In the genomic region with DNA sequence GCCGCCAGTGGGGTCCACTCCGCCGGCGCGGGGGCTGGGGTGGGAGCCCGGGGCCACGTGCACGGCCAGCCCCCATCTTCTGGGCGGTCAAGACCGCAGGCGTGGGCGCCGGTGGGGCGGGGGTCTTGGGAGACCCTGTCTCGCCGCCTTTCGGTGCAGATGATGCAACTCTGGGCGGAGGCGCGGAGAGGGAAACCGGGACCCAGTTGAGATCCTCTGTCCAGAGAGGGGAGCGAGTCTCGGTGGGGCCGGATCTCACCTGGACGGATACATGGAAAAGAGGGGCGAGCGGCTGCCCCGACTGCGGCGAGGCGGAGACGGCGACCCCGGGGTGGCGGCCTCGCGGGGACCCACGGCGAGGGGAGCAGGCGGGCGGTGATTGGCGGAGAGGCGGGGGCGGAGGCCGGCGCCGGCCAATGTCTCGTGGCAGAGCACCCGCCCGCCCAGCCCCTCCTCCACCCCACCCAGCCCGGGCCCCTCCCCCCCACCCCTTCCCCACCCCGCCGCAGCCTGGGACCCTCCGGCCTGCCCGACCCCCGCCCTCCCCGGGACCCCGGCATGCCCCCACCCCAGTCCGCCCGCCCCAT, we compare ENCODE assay signal across 8 cellular contexts.
DNase-seq lines count a peak whose midpoint lies in the region; ATAC-seq and TF ChIP-seq lines count a peak whose summit lies in the region.
"Not testable (repeated sequence)": the region's sequence is repeated elsewhere in the genome, so short reads cannot be mapped to it uniquely, and the experiment has no call there.

No MANE protein-coding gene starts in this region.

- H3K9ac ChIP-seq in IMR-90 (ENCODE audit: low read depth, low read length) = not testable (repeated sequence)

- not testable (repeated sequence) for H3K27me3 ChIP-seq in IMR-90 (ENCODE audit: control insufficient read depth, insufficient read depth, low read length); body of pancreas; suprapubic skin

- not testable (repeated sequence) for H3K27ac ChIP-seq in IMR-90 (ENCODE audit: insufficient read depth, low read length); body of pancreas; suprapubic skin

- H2BK20ac ChIP-seq in IMR-90 (ENCODE audit: low read depth, low read length) = not testable (repeated sequence)

- not testable (repeated sequence) for TF ChIP-seq EP300 in suprapubic skin (IDR thresholded peaks at IDR 0.05)

- H4K20me1 ChIP-seq in IMR-90 (ENCODE audit: insufficient read depth, low read length) = not testable (repeated sequence)

- TF ChIP-seq RAD21 in IMR-90 (IDR thresholded peaks at IDR 0.05; ENCODE audit: low read length) = not testable (repeated sequence)

- not testable (repeated sequence) for H3K27me3 Mint-ChIP-seq in WTC11 (ENCODE audit: low read depth); activated T-cell treated with anti-CD3 and anti-CD28 coated beads, Interleukin-2, amount 50 U/mL, for 72 hours (ENCODE audit: low read depth); naive B cell

- ATAC-seq in IMR-90 (ENCODE audit: low read depth) (peak; percentile 84), WTC11 (peak; percentile 24), body of pancreas (peak; percentile 70), left cardiac atrium (peak; percentile 75 to 81), left lobe of liver (peak; percentile 70), naive B cell (ENCODE audit: low read depth in 2 of 2) (peak; percentile 32 to 36)
- ATAC-seq in activated T-cell treated with anti-CD3 and anti-CD28 coated beads, Interleukin-2, amount 50 U/mL, for 72 hours (replicated peaks in 1 of 2) = peak; percentile 82 to 86

- not testable (repeated sequence) for H2BK120ac ChIP-seq in IMR-90 (ENCODE audit: low read depth, low read length)

- not testable (repeated sequence) for H3K9me1 ChIP-seq in IMR-90 (ENCODE audit: insufficient read depth, low read length)

- H3K4me1 Mint-ChIP-seq in WTC11; activated T-cell treated with anti-CD3 and anti-CD28 coated beads, Interleukin-2, amount 50 U/mL, for 72 hours (ENCODE audit: low read depth); naive B cell: not testable (repeated sequence)

- intact Hi-C loops in IMR-90 (cut with micrococcal nuclease); body of pancreas (cut with DNase I); left cardiac atrium (cut with DNase I): not testable (repeated sequence)

- POLR2A ChIA-PET in IMR-90 (lab: Charles Lee; ENCODE audit: unreplicated experiment); WTC11 (lab: Charles Lee): not testable (repeated sequence)

- CTCF ChIA-PET in IMR-90 (lab: Yijun Ruan, JAX); WTC11 (lab: Charles Lee): not testable (repeated sequence)

- DNase-seq in IMR-90; WTC11 (ENCODE audit: low spot score); activated T-cell treated with anti-CD3 and anti-CD28 coated beads, Interleukin-2, amount 50 U/mL, for 72 hours; left cardiac atrium; left lobe of liver (ENCODE audit: low spot score); naive B cell; suprapubic skin (ENCODE audit: low spot score in 2 of 2): not testable (repeated sequence)
- DNase-seq in body of pancreas = peak in 1 of 4 donors; percentile 1

- H4K5ac ChIP-seq in IMR-90 (ENCODE audit: low read depth, low read length) = not testable (repeated sequence)

- not testable (repeated sequence) for H2AFZ ChIP-seq in IMR-90 (replicated peaks; ENCODE audit: low read length, poor library complexity)

- H3K79me1 ChIP-seq in IMR-90 (ENCODE audit: low read depth in 1 of 2, low read length in 2 of 2) = not testable (repeated sequence)

- not testable (repeated sequence) for H3K9me3 Mint-ChIP-seq in WTC11; activated T-cell treated with anti-CD3 and anti-CD28 coated beads, Interleukin-2, amount 50 U/mL, for 72 hours; naive B cell

- not testable (repeated sequence) for H2AK5ac ChIP-seq in IMR-90 (ENCODE audit: low read depth, low read length)

- H2BK5ac ChIP-seq in IMR-90 (ENCODE audit: low read depth, low read length, poor library complexity, severe bottlenecking) = not testable (repeated sequence)

- not testable (repeated sequence) for H2AK9ac ChIP-seq in IMR-90 (replicated peaks; ENCODE audit: low read depth, low read length, poor library complexity)

- not testable (repeated sequence) for H3K4me3 Mint-ChIP-seq in WTC11; activated T-cell treated with anti-CD3 and anti-CD28 coated beads, Interleukin-2, amount 50 U/mL, for 72 hours; naive B cell

- not testable (repeated sequence) for BruUV-seq in IMR-90 (replicated peaks; lab: Mats Ljungman, UMichigan)

- not testable (repeated sequence) for H3K4me2 ChIP-seq in IMR-90 (ENCODE audit: low read depth, low read length)

- dilution Hi-C loops in IMR-90 (cut with HindIII; ENCODE audit: low sequenced_read_pairs, unreplicated experiment) = not testable (repeated sequence)

- not testable (repeated sequence) for H3K4me1 ChIP-seq in IMR-90 (ENCODE audit: control insufficient read depth, insufficient read depth, low read length); body of pancreas; suprapubic skin

- not testable (repeated sequence) for H4K8ac ChIP-seq in IMR-90 (ENCODE audit: low read depth in 2 of 2, low read length in 2 of 2)

- not testable (repeated sequence) for H3K18ac ChIP-seq in IMR-90 (ENCODE audit: low read depth, low read length)

- not testable (repeated sequence) for H3K14ac ChIP-seq in IMR-90 (replicated peaks; ENCODE audit: low read depth, low read length)

- no CpG with 5 or more reads among the region's 60 CpGs for WGBS in IMR-90 (ENCODE audit: extremely low coverage in 2 of 2, insufficient read length in 1 of 2), 2 experiments
- no CpG with 5 or more reads among the region's 60 CpGs for WGBS in body of pancreas, 2 donors
- no CpG with 5 or more reads among the region's 60 CpGs for WGBS in suprapubic skin

- H3K23ac ChIP-seq in IMR-90 (ENCODE audit: low read depth, low read length) = not testable (repeated sequence)

- not testable (repeated sequence) for H3K27ac Mint-ChIP-seq in WTC11; activated T-cell treated with anti-CD3 and anti-CD28 coated beads, Interleukin-2, amount 50 U/mL, for 72 hours; naive B cell

- H3K4me3 ChIP-seq in IMR-90 (ENCODE audit: insufficient read depth, low read depth, low read length); body of pancreas: not testable (repeated sequence)
- peak overlapping the region; percentile 14 for H3K4me3 ChIP-seq in suprapubic skin

- not testable (repeated sequence) for H3K4ac ChIP-seq in IMR-90 (ENCODE audit: low read depth, low read length)

- H2BK15ac ChIP-seq in IMR-90 (ENCODE audit: low read depth, low read length) = not testable (repeated sequence)

- H3K56ac ChIP-seq in IMR-90 (ENCODE audit: extremely low read depth, insufficient read depth, low read length) = not testable (repeated sequence)

- in situ Hi-C loops in IMR-90 (cut with MboI; ENCODE audit: low sequenced_read_pairs) = not testable (repeated sequence)

- not testable (repeated sequence) for H4K91ac ChIP-seq in IMR-90 (ENCODE audit: insufficient read depth, low read depth, low read length)

- not testable (repeated sequence) for H3K36me3 Mint-ChIP-seq in WTC11; activated T-cell treated with anti-CD3 and anti-CD28 coated beads, Interleukin-2, amount 50 U/mL, for 72 hours (ENCODE audit: insufficient read depth in 2 of 2); naive B cell

- not testable (repeated sequence) for H3K36me3 ChIP-seq in IMR-90 (ENCODE audit: control insufficient read depth, insufficient read depth, low read length); body of pancreas (replicated peaks in 1 of 2; ENCODE audit: insufficient read depth in 1 of 2, low read depth in 2 of 2); suprapubic skin

- TF ChIP-seq POLR2A in IMR-90 (IDR thresholded peaks at IDR 0.05; ENCODE audit: low read depth, low read length); body of pancreas (IDR thresholded peaks at IDR 0.05); suprapubic skin (IDR thresholded peaks at IDR 0.05): not testable (repeated sequence)

- TF ChIP-seq CTCF in IMR-90 (conservative IDR thresholded peaks at IDR 0.05; ENCODE audit: low read depth, low read length); WTC11 (IDR thresholded peaks at IDR 0.05); body of pancreas (IDR thresholded peaks at IDR 0.05); suprapubic skin (IDR thresholded peaks at IDR 0.05): not testable (repeated sequence)

- H3K9me3 ChIP-seq in IMR-90 (ENCODE audit: control insufficient read depth, insufficient read depth, low read length); body of pancreas; suprapubic skin: not testable (repeated sequence)

Comparison
In these comparisons a context has a peak if more than half of its experiments do, and no peak if none do; other contexts are left out.
1. ATAC-seq: peak in every context shown above with its lines; median percentile 84 in IMR-90; 84 in activated T-cell treated with anti-CD3 and anti-CD28 coated beads, Interleukin-2, amount 50 U/mL, for 72 hours; 78 in left cardiac atrium; 70 in body of pancreas; 70 in left lobe of liver; 34 in naive B cell; 24 in WTC11.